In the genomic region with DNA sequence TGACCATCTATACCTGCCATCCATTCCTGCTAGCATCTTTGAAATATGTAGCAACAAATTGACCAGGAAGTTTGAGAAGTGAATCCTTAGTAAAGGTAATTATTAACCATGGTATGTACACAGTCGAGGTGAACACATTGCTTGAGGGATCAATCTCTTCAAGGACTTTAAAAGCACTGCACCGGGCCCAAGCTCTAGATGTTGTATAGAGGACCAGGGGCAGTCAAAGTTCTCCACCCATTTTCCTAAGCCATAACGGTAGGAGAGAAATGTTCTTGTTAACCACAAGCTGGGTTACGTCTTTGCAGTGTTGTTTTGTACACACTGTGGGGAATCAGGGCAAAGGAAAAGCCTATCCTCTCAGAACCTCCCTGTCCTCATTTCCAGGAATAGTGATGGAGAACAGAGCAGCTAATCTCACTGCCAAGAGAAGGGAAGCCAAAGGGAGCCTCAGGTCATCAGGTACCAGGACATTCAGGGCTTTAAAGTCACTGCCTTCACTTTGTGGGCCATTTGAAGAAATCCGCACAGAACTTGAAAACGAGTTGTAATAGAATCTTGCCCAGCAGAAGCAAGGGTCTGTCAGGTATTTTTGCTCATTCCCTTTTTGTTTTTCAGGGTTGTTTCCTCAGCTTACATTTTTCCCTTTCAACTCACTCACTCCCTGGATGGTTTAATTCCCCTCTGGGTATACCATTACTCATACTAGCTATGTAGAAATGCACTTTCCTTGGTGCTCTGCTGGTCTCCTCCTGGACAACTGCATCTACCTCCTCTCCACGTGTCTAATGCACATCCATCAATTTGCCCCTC, we compare ENCODE assay signal across 1 cellular context.
TF ChIP-seq lines count a peak whose summit lies in the region.

No MANE protein-coding gene starts in this region.

TF ChIP-seq in IMR-90, 13 proteins besides CTCF, POLR2A, EP300 and RAD21:
- TF ChIP-seq NFE2L2 (IDR thresholded peaks at IDR 0.05; ENCODE audit: low read depth, low read length) (no peak), SMC3 (IDR thresholded peaks at IDR 0.05; ENCODE audit: low read depth, low read length) (no peak), CEBPB (IDR thresholded peaks at IDR 0.05; ENCODE audit: low read depth, low read length) (0 out of 2 replicates have a peak, but pooled peaks have one; percentile 8), RFX5 (IDR thresholded peaks at IDR 0.05; ENCODE audit: low read depth, low read length) (no peak), MAZ (IDR thresholded peaks at IDR 0.05; ENCODE audit: borderline replicate concordance, low read depth, low read length) (no peak), MAFK (IDR thresholded peaks at IDR 0.05; ENCODE audit: low read depth, low read length) (no peak)
- TF ChIP-seq, protein P1, sequence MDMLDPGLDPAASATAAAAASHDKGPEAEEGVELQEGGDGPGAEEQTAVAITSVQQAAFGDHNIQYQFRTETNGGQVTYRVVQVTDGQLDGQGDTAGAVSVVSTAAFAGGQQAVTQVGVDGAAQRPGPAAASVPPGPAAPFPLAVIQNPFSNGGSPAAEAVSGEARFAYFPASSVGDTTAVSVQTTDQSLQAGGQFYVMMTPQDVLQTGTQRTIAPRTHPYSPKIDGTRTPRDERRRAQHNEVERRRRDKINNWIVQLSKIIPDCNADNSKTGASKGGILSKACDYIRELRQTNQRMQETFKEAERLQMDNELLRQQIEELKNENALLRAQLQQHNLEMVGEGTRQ (IDR thresholded peaks at IDR 0.05; ENCODE audit: low read depth, low read length): no peak
